Comparison of ENCODE assay signal across 8 cellular contexts in the genomic region with DNA sequence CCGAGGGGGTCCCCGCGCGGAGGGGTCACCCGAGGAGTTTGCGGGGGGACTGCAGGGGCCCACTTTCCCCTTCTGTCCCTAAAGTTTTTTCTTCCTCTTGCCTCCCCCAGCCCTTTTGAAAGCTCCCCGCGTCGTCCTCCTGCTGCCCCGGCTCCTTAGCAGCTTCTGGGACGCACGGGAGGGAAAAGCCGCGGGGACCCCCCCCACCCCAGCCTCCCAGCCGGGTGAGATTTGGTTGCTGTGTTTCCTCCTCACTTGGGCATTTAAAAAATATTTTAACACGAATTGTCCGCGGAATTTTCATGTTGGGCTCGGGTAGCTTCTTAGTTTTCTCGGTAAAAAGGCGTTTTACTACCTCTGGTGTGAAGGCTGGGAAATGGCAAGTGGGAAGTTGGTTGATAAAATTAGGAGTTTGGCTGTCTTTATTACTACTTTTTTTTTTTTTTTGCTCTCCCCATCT. TPM values are rescaled to one million over a fixed set of nuclear protein-coding genes. Genes with fewer than 3 reads are reported as not detected.
DNase-seq lines count a peak whose midpoint lies in the region; ATAC-seq and TF ChIP-seq lines count a peak whose summit lies in the region.

No MANE protein-coding gene starts in this region.

- peak overlapping the region; percentile 99 for H3K4me3 Mint-ChIP-seq in activated CD4-positive, alpha-beta T cell treated with anti-CD3 and anti-CD28 coated beads, Interleukin-2, amount 10 ng/mL, durations not matched to agents 24 days and 14 days

- H3K4me1 Mint-ChIP-seq in activated CD4-positive, alpha-beta T cell treated with anti-CD3 and anti-CD28 coated beads, Interleukin-2, amount 10 ng/mL, durations not matched to agents 24 days and 14 days, result peaks cover 50% of the 10 kb centered on the region

- H3K4me3 ChIP-seq in BJ (ENCODE audit: low read depth, low read length) (peak overlapping the region; percentile 94), fibroblast of the aortic adventitia (ENCODE audit: low read depth, low read length) (peak overlapping the region; percentile 89), osteoblast (ENCODE audit: insufficient read depth, low read length) (peak overlapping the region; percentile 95)

- intact Hi-C loops in activated CD4-positive, alpha-beta T cell treated with anti-CD3 and anti-CD28 coated beads, Interleukin-2, amount 10 ng/mL, durations not matched to agents 24 days and 14 days (cut with micrococcal nuclease), result loop anchor here (2.0 to 5.0 kb wide), 3 partner anchors 108 to 230 kb away; a partner anchor contains a TSS

- CTCF ChIA-PET in BJ (lab: Yijun Ruan, JAX), result interaction anchor here (0.6 to 4.9 kb wide), 13 partner anchors 11 to 232 kb away, joined by 3 to 22 read pairs (median 4); no protein-coding TSS in a partner anchor

- peaks cover 27% of the 10 kb centered on the region for H4K20me1 ChIP-seq in osteoblast (ENCODE audit: insufficient read depth, low read length)

- ATAC-seq in HG03025 (IDR thresholded peaks at IDR 0.05; ENCODE audit: low FRiP score, unreplicated experiment), result peak; percentile 9
- ATAC-seq in HG02610 (IDR thresholded peaks at IDR 0.05; ENCODE audit: unreplicated experiment), result no peak

- POLR2A ChIA-PET in BJ (lab: Charles Lee), result interaction anchor here (1.1 kb wide), 1 partner anchor 26 kb away, joined by 12 read pairs; no protein-coding TSS in a partner anchor

- DNase-seq in BJ (ENCODE audit: low read depth) (no peak), fibroblast of the aortic adventitia (ENCODE audit: low read depth) (peak; percentile 31), osteoblast (ENCODE audit: insufficient read length, low spot score, missing footprints) (peak; percentile 88), NCI-H187 (lab: John Stamatoyannopoulos, UW) (no peak), NCI-H2107 (lab: John Stamatoyannopoulos, UW) (no peak)
- DNase-seq in activated CD4-positive, alpha-beta T cell treated with anti-CD3 and anti-CD28 coated beads, Interleukin-2, amount 10 ng/mL, durations not matched to agents 24 days and 14 days, result no peak

- H3K27ac Mint-ChIP-seq in activated CD4-positive, alpha-beta T cell treated with anti-CD3 and anti-CD28 coated beads, Interleukin-2, amount 10 ng/mL, durations not matched to agents 24 days and 14 days, result peak overlapping the region; percentile 99

- H3K9me3 Mint-ChIP-seq in activated CD4-positive, alpha-beta T cell treated with anti-CD3 and anti-CD28 coated beads, Interleukin-2, amount 10 ng/mL, durations not matched to agents 24 days and 14 days, result no peaks in the 10 kb centered on the region

- H3K27me3 Mint-ChIP-seq in activated CD4-positive, alpha-beta T cell treated with anti-CD3 and anti-CD28 coated beads, Interleukin-2, amount 10 ng/mL, durations not matched to agents 24 days and 14 days, result peaks cover 2% of the 10 kb centered on the region

- H3K36me3 Mint-ChIP-seq in activated CD4-positive, alpha-beta T cell treated with anti-CD3 and anti-CD28 coated beads, Interleukin-2, amount 10 ng/mL, durations not matched to agents 24 days and 14 days (ENCODE audit: low read depth), result peaks cover 32% of the 10 kb centered on the region

- H3K27me3 ChIP-seq in BJ (ENCODE audit: control insufficient read depth, insufficient read depth, low read length) (no peaks in the 10 kb centered on the region), osteoblast (ENCODE audit: insufficient read depth, low read length) (no peaks in the 10 kb centered on the region)

- H2AFZ ChIP-seq in osteoblast (ENCODE audit: low read length), result peak overlapping the region; percentile 40

- no peak for TF ChIP-seq CTCF in BJ (IDR thresholded peaks at IDR 0.05; ENCODE audit: insufficient read depth, low read depth, low read length)
- peak; percentile 7 for TF ChIP-seq CTCF in fibroblast of the aortic adventitia (IDR thresholded peaks at IDR 0.05; ENCODE audit: insufficient read depth, low read length)
- no peak for TF ChIP-seq CTCF in osteoblast (IDR thresholded peaks at IDR 0.05; ENCODE audit: extremely low read depth, low read depth, low read length)

- H3K9me3 ChIP-seq in osteoblast (ENCODE audit: low read depth, low read length), result no peaks in the 10 kb centered on the region

- H3K36me3 ChIP-seq in BJ (ENCODE audit: control insufficient read depth, insufficient read depth, low read length) (no peaks in the 10 kb centered on the region), osteoblast (ENCODE audit: insufficient read depth, low read length) (no peaks in the 10 kb centered on the region)

- peaks cover 9% of the 10 kb centered on the region for H3K4me1 ChIP-seq in osteoblast (ENCODE audit: insufficient read depth, low read length)

- H3K4me2 ChIP-seq in osteoblast (ENCODE audit: insufficient read depth, low read length), result peak overlapping the region; percentile 91

- peak overlapping the region; percentile 33 for H3K27ac ChIP-seq in osteoblast (ENCODE audit: low read depth, low read length)

- peaks cover 49% of the 10 kb centered on the region for H3K79me2 ChIP-seq in osteoblast (ENCODE audit: insufficient read depth, low read length)

RNA-seq across cellular contexts. Expression of a gene that starts 0.6 kb away (rescaled TPM):
- 23.6 and 32.0 TPM in 2 replicates for polyA plus RNA-seq in BJ (2011; rRNA removed)
- polyA minus RNA-seq in BJ (2011; rRNA and poly(A)+ RNA removed), result 34.2 and 42.3 TPM in 2 replicates
- total RNA-seq in activated CD4-positive, alpha-beta T cell treated with anti-CD3 and anti-CD28 coated beads, Interleukin-2, amount 10 ng/mL, durations not matched to agents 24 days and 14 days, result 140 TPM in 2 replicates
- total RNA-seq in fibroblast of the aortic adventitia (ENCODE audit: low replicate concordance) (29.8 and 53.3 TPM in 2 replicates), osteoblast (41.5 and 44.5 TPM in 2 replicates)

Comparison
In these comparisons a context has a peak if more than half of its experiments do, and no peak if none do; other contexts are left out.
1. DNase-seq: peak in fibroblast of the aortic adventitia (single experiment) and osteoblast (single experiment); none in BJ (single experiment), activated CD4-positive, alpha-beta T cell treated with anti-CD3 and anti-CD28 coated beads, Interleukin-2, amount 10 ng/mL, durations not matched to agents 24 days and 14 days (single experiment), NCI-H187 (0 of 2) and NCI-H2107 (single experiment).
2. Peak in every context shown above with its lines, with median percentiles within 50 percentile points of each other: H3K4me3 ChIP-seq.